8 cellular contexts compared by ENCODE assay signal in genomic region chr3:129233538-129233937, GRCh38. TPM values are rescaled to one million over a fixed set of nuclear protein-coding genes. Genes with fewer than 3 reads are reported as not detected.
DNase-seq lines count a peak whose midpoint lies in the region; ATAC-seq and TF ChIP-seq lines count a peak whose summit lies in the region.

No MANE protein-coding gene starts in this region.

- CTCF ChIA-PET in activated CD4-positive, alpha-beta T cell treated with anti-CD3 and anti-CD28 coated beads, Interleukin-2, amount 10 ng/mL, durations not matched to agents 7 days and 5 days (lab: Charles Lee) = interaction anchor here (0.6 to 6.4 kb wide), 4 partner anchors 12 to 55 kb away, joined by 3 to 38 read pairs (median 3); no protein-coding TSS in a partner anchor
- CTCF ChIA-PET in WTC11 (lab: Charles Lee) = interaction anchor here (0.7 to 1.2 kb wide), 3 partner anchors 12 to 79 kb away, joined by 3 to 5 read pairs (median 4); no protein-coding TSS in a partner anchor

- peaks cover 3% of the 10 kb centered on the region for H3K9me3 Mint-ChIP-seq in activated CD4-positive, alpha-beta T cell treated with anti-CD3 and anti-CD28 coated beads, Interleukin-2, amount 10 ng/mL, durations not matched to agents 7 days and 5 days
- H3K9me3 Mint-ChIP-seq in WTC11 = 0 out of 2 replicates have a peak, but pooled peaks cover 4% of the 10 kb centered on the region

- no peak for DNase-seq in activated CD4-positive, alpha-beta T cell treated with anti-CD3 and anti-CD28 coated beads, Interleukin-2, amount 10 ng/mL, durations not matched to agents 7 days and 5 days
- DNase-seq in activated CD4-positive, alpha-beta T cell treated with anti-CD3 and anti-CD28 coated beads, Interleukin-2, amount 50 U/mL, for 48 hours = no peak
- DNase-seq in WTC11 (ENCODE audit: low spot score) = no peak
- peak; percentile 85 for DNase-seq in posterior vena cava (ENCODE audit: low spot score)
- DNase-seq in iPS-NIHi7 (ENCODE audit: extremely low spot score) = no peak
- no peak for DNase-seq in RKO (ENCODE audit: low spot score)
- DNase-seq in activated CD8-positive, alpha-beta memory T cell treated with anti-CD3 and anti-CD28 coated beads for 24 hours = no peak

- TF ChIP-seq CTCF in WTC11 (IDR thresholded peaks at IDR 0.05) = no peak

- H3K27me3 Mint-ChIP-seq in activated CD4-positive, alpha-beta T cell treated with anti-CD3 and anti-CD28 coated beads, Interleukin-2, amount 10 ng/mL, durations not matched to agents 7 days and 5 days = no peaks in the 10 kb centered on the region
- H3K27me3 Mint-ChIP-seq in WTC11 (ENCODE audit: low read depth) = no peaks in the 10 kb centered on the region; the same call in 1 of the 2 replicates

- H3K27ac Mint-ChIP-seq in activated CD4-positive, alpha-beta T cell treated with anti-CD3 and anti-CD28 coated beads, Interleukin-2, amount 10 ng/mL, durations not matched to agents 7 days and 5 days = peak overlapping the region; percentile 83
- H3K27ac Mint-ChIP-seq in WTC11 = peak overlapping the region; percentile 44; the same call in 1 of the 2 replicates

- H3K36me3 Mint-ChIP-seq in activated CD4-positive, alpha-beta T cell treated with anti-CD3 and anti-CD28 coated beads, Interleukin-2, amount 10 ng/mL, durations not matched to agents 7 days and 5 days (ENCODE audit: low read depth) = peaks cover 9% of the 10 kb centered on the region
- H3K36me3 Mint-ChIP-seq in WTC11 = no peaks in the 10 kb centered on the region

- POLR2A ChIA-PET in activated CD4-positive, alpha-beta T cell treated with anti-CD3 and anti-CD28 coated beads, Interleukin-2, amount 10 ng/mL, durations not matched to agents 7 days and 5 days (lab: Charles Lee) = interaction anchor here (0.7 kb wide), 1 partner anchor 82 kb away, joined by 3 read pairs; no protein-coding TSS in a partner anchor
- POLR2A ChIA-PET in WTC11 (lab: Charles Lee) = interaction anchor here (0.5 to 1.2 kb wide), 2 partner anchors 12 to 110 kb away, joined by 3 to 7 read pairs; no protein-coding TSS in a partner anchor

- intact Hi-C loops in posterior vena cava (cut with DNase I) = no loop called here

- peaks cover 74% of the 10 kb centered on the region for H3K4me1 Mint-ChIP-seq in activated CD4-positive, alpha-beta T cell treated with anti-CD3 and anti-CD28 coated beads, Interleukin-2, amount 10 ng/mL, durations not matched to agents 7 days and 5 days
- peaks cover 13% of the 10 kb centered on the region for H3K4me1 Mint-ChIP-seq in WTC11

- H3K4me3 Mint-ChIP-seq in activated CD4-positive, alpha-beta T cell treated with anti-CD3 and anti-CD28 coated beads, Interleukin-2, amount 10 ng/mL, durations not matched to agents 7 days and 5 days = no peak overlapping the region
- no peak overlapping the region for H3K4me3 Mint-ChIP-seq in WTC11

- peak; percentile 94 for ATAC-seq in HG03108 (IDR thresholded peaks at IDR 0.05; ENCODE audit: unreplicated experiment)
- no peak for ATAC-seq in WTC11

TF ChIP-seq in WTC11, 78 proteins besides CTCF, POLR2A, EP300 and RAD21:
- TF ChIP-seq NR3C1 (CRISPR knock-in tag; conservative IDR thresholded peaks at IDR 0.05; ENCODE audit: low read depth) (no peak), ZMAT4 (CRISPR knock-in tag; IDR thresholded peaks at IDR 0.05) (no peak), KAT7 (CRISPR knock-in tag; IDR thresholded peaks at IDR 0.05; ENCODE audit: borderline replicate concordance) (no peak), USF2 (CRISPR knock-in tag; IDR thresholded peaks at IDR 0.05) (no peak)
TF ChIP-seq in WTC11: peak in this region for 0.

RNA-seq across cellular contexts. Expression of gene COPG1, which starts 15.9 kb away (rescaled TPM):
- total RNA-seq in activated CD4-positive, alpha-beta T cell treated with anti-CD3 and anti-CD28 coated beads, Interleukin-2, amount 10 ng/mL, durations not matched to agents 7 days and 5 days = 100 to 1,000 TPM; 110 to 136 TPM
- total RNA-seq in WTC11 (2021) (121 to 132 TPM (median 129 TPM) in 3 replicates), posterior vena cava (100 to 1,000 TPM; 139 to 143 TPM)

RNA-seq across cellular contexts. Expression of gene HMCES, which starts 45.1 kb away (rescaled TPM):
- 10 to 100 TPM; 45.5 to 51.2 TPM for total RNA-seq in activated CD4-positive, alpha-beta T cell treated with anti-CD3 and anti-CD28 coated beads, Interleukin-2, amount 10 ng/mL, durations not matched to agents 7 days and 5 days
- 44.0 to 49.5 TPM (median 47.7 TPM) in 3 replicates for total RNA-seq in WTC11 (2021)
- 10 to 100 TPM; 24.5 to 25.2 TPM for total RNA-seq in posterior vena cava

RNA-seq across cellular contexts. Expression of gene CNBP, which starts 49.8 kb away (rescaled TPM):
- 100 to 1,000 TPM; 263 to 270 TPM for total RNA-seq in activated CD4-positive, alpha-beta T cell treated with anti-CD3 and anti-CD28 coated beads, Interleukin-2, amount 10 ng/mL, durations not matched to agents 7 days and 5 days
- total RNA-seq in WTC11 (2021) = 329 to 390 TPM (median 380 TPM) in 3 replicates
- 100 to 1,000 TPM; 267 to 284 TPM for total RNA-seq in posterior vena cava
